23 cellular contexts compared by ENCODE assay signal in the genomic region with DNA sequence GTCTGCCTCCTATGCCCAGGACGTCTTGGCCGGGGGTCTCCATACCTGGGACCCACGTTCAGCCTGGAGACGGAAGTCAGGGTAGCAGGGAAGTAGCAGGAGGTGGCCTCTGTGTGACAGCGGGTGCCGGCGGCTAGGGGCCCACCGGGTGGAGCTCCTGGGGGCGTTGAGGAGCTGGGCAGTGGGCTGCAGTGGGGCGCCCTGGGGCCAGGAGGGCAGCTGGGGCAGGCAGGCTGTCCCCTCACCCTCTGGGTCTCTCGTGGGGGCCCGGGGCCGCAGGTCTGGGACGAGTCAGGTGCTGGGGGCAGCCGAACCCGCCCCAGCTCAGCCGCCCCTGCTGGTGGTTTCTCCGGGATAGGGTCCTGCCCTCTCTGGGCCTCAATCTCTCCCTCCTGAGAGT. TPM values are rescaled to one million over a fixed set of nuclear protein-coding genes. Genes with fewer than 3 reads are reported as not detected.
DNase-seq lines count a peak whose midpoint lies in the region; ATAC-seq, FAIRE-seq and TF ChIP-seq lines count a peak whose summit lies in the region.
"Had no signal": no experiment of that assay in that cellular context is flagged by ENCODE, and none has a peak within 500 bp of the region (broad histone marks: within the 10 kb centered on the region; RNA-seq: fewer than 3 reads in every experiment).

No MANE protein-coding gene starts in this region.

- peaks cover 36% of the 10 kb centered on the region for H3K79me2 ChIP-seq in mammary epithelial cell (ENCODE audit: insufficient read depth, low read length)
- no peaks in the 10 kb centered on the region for H3K79me2 ChIP-seq in GM23248 (ENCODE audit: insufficient read depth)

- H4K20me1 ChIP-seq in mammary epithelial cell (ENCODE audit: insufficient read depth, low read length) = no peaks in the 10 kb centered on the region
- H4K20me1 ChIP-seq in GM23248 (ENCODE audit: insufficient read depth) = no peaks in the 10 kb centered on the region
- H4K20me1 ChIP-seq: BLaER1 had no signal

- dilution Hi-C loops in mammary epithelial cell (cut with HindIII; ENCODE audit: low sequenced_read_pairs) = loop anchor here (10.0 kb wide), 2 partner anchors 138 to 168 kb away; no protein-coding TSS in a partner anchor

- no peaks in the 10 kb centered on the region for H3K27me3 ChIP-seq in mammary epithelial cell (ENCODE audit: insufficient read depth, low read length)
- H3K27me3 ChIP-seq in foreskin keratinocyte = no peaks in the 10 kb centered on the region
- H3K27me3 ChIP-seq in colonic mucosa = no peaks in the 10 kb centered on the region
- H3K27me3 ChIP-seq in GM23248 (replicated peaks; ENCODE audit: insufficient read depth) = peaks cover 11% of the 10 kb centered on the region
- H3K27me3 ChIP-seq: BLaER1 had no signal

- no peak overlapping the region for H3K4me3 ChIP-seq in mammary epithelial cell (replicated peaks in 1 of 3; ENCODE audit: insufficient read depth in 1 of 3, low read depth in 2 of 3, low read length in 3 of 3)
- no peak overlapping the region for H3K4me3 ChIP-seq in colonic mucosa
- H3K4me3 ChIP-seq in GM23248 = no peak overlapping the region
- H3K4me3 ChIP-seq: BLaER1, HAP-1 had no signal

- H3K9ac ChIP-seq in mammary epithelial cell (ENCODE audit: insufficient read depth, low read length) (no peak overlapping the region), colonic mucosa (ENCODE audit: low read depth in 2 of 2, low read length in 2 of 2) (no peak overlapping the region), GM23248 (no peak overlapping the region)
- H3K9ac ChIP-seq: BLaER1 had no signal

- no peaks in the 10 kb centered on the region for H3K4me1 Mint-ChIP-seq in MCF 10A (ENCODE audit: insufficient read depth, unreplicated experiment)
- H3K4me1 Mint-ChIP-seq: B cell; CD14-positive monocyte; CD8-positive, alpha-beta memory T cell had no signal

- no peaks in the 10 kb centered on the region for H3F3A ChIP-seq in GM23248 (ENCODE audit: insufficient read depth)

- peaks cover 8% of the 10 kb centered on the region for H3K9me3 Mint-ChIP-seq in MCF 10A (ENCODE audit: unreplicated experiment)
- H3K9me3 Mint-ChIP-seq: CD4-positive, alpha-beta T cell had no signal

- peaks cover 7% of the 10 kb centered on the region for H3K9me3 ChIP-seq in mammary epithelial cell (replicated peaks; ENCODE audit: insufficient read depth, low read length)
- no peaks in the 10 kb centered on the region for H3K9me3 ChIP-seq in colonic mucosa
- no peaks in the 10 kb centered on the region for H3K9me3 ChIP-seq in GM23248 (ENCODE audit: low read depth)

- no peak for ATAC-seq in foreskin keratinocyte

- intact Hi-C loops in MCF 10A (cut with micrococcal nuclease) = no loop called here
- intact Hi-C loops in mammary epithelial cell (cut with micrococcal nuclease) = no loop called here
- intact Hi-C loops in colonic mucosa (cut with DNase I) = loop anchor here (10.0 kb wide), 1 partner anchor 218 kb away; no protein-coding TSS in a partner anchor

- H3K36me3 ChIP-seq in mammary epithelial cell (ENCODE audit: insufficient read depth, low read length) (no peaks in the 10 kb centered on the region), colonic mucosa (no peaks in the 10 kb centered on the region), GM23248 (ENCODE audit: low read depth) (no peaks in the 10 kb centered on the region)
- H3K36me3 ChIP-seq: BLaER1, HAP-1 had no signal

- H2AFZ ChIP-seq in mammary epithelial cell (ENCODE audit: low read depth, low read length) (no peak overlapping the region), GM23248 (no peak overlapping the region)

- DNase-seq in MCF 10A (ENCODE audit: unreplicated experiment) (no peak), mammary epithelial cell (no peak), RWPE1 (ENCODE audit: low spot score) (no peak), foreskin keratinocyte (no peak), substantia nigra (lab: John Stamatoyannopoulos, UW) (no peak), colonic mucosa (no peak), GM23248 (no peak), GM19239 (ENCODE audit: insufficient read length, low spot score) (no peak)
- DNase-seq: CD4-positive, alpha-beta T cell; CD8-positive, alpha-beta memory T cell; DMS53; DMS79 treated with DMSO at 0.1 percent for 48 hours; GF-D8; HFFc6 had no signal

- H3K27ac ChIP-seq in mammary epithelial cell (ENCODE audit: insufficient read depth, low read depth, low read length) = no peak overlapping the region
- peak overlapping the region; percentile 96 for H3K27ac ChIP-seq in RWPE1
- H3K27ac ChIP-seq in foreskin keratinocyte = peak overlapping the region; percentile 65
- peak overlapping the region; percentile 90 for H3K27ac ChIP-seq in substantia nigra (ENCODE audit: low read depth, low read length, poor library complexity, severe bottlenecking)
- H3K27ac ChIP-seq in colonic mucosa = no peak overlapping the region
- no peak overlapping the region for H3K27ac ChIP-seq in GM23248
- H3K27ac ChIP-seq: 22Rv1, BLaER1 had no signal

- H3K4me3 Mint-ChIP-seq in MCF 10A (ENCODE audit: unreplicated experiment) = no peak overlapping the region
- H3K4me3 Mint-ChIP-seq: B cell; CD14-positive monocyte; CD4-positive, alpha-beta T cell; CD8-positive, alpha-beta memory T cell; HFFc6 had no signal

- H3K4me1 ChIP-seq in mammary epithelial cell (ENCODE audit: insufficient read depth, low read length) = peaks cover 49% of the 10 kb centered on the region
- peaks cover 6% of the 10 kb centered on the region for H3K4me1 ChIP-seq in foreskin keratinocyte
- H3K4me1 ChIP-seq in colonic mucosa = no peaks in the 10 kb centered on the region
- H3K4me1 ChIP-seq in GM23248 (ENCODE audit: insufficient read depth) = no peaks in the 10 kb centered on the region
- H3K4me1 ChIP-seq: HAP-1 had no signal

- TF ChIP-seq CTCF in MCF 10A (IDR thresholded peaks at IDR 0.05; ENCODE audit: unreplicated experiment) (no peak), mammary epithelial cell (conservative IDR thresholded peaks at IDR 0.05 in 1 of 2, IDR thresholded peaks at IDR 0.05 in 1 of 2; ENCODE audit: extremely low read depth in 1 of 2, insufficient read depth in 1 of 2, low read depth in 1 of 2, low read length in 2 of 2) (no peak), RWPE1 (conservative IDR thresholded peaks at IDR 0.05; ENCODE audit: low read depth) (no peak), foreskin keratinocyte (conservative IDR thresholded peaks at IDR 0.05) (no peak), colonic mucosa (IDR thresholded peaks at IDR 0.05) (no peak)

- peaks cover 4% of the 10 kb centered on the region for H3K36me3 Mint-ChIP-seq in MCF 10A (ENCODE audit: insufficient read depth, unreplicated experiment)
- H3K36me3 Mint-ChIP-seq: CD14-positive monocyte had no signal

- H3K4me2 ChIP-seq in mammary epithelial cell (ENCODE audit: insufficient read depth, low read depth, low read length) = no peak overlapping the region
- H3K4me2 ChIP-seq in GM23248 (ENCODE audit: unreplicated experiment) = no peak overlapping the region

- POLR2A ChIA-PET in MCF 10A (lab: Yijun Ruan, JAX) (no interaction called here), RWPE1 (lab: Yijun Ruan, JAX; ENCODE audit: low non-redundant PET) (no interaction called here)

- H3K27ac Mint-ChIP-seq in MCF 10A (ENCODE audit: low read depth, unreplicated experiment) = peak overlapping the region; percentile 90
- H3K27ac Mint-ChIP-seq: B cell; CD14-positive monocyte; CD4-positive, alpha-beta T cell; CD8-positive, alpha-beta memory T cell; HFFc6 had no signal

- BruUV-seq in MCF 10A (replicated peaks; lab: Mats Ljungman, UMichigan) = no TSS peak
- no TSS peak for BruUV-seq in mammary epithelial cell (replicated peaks; lab: Mats Ljungman, UMichigan)

- H3K27me3 Mint-ChIP-seq in MCF 10A (ENCODE audit: insufficient read depth, unreplicated experiment) = no peaks in the 10 kb centered on the region
- H3K27me3 Mint-ChIP-seq: B cell; CD4-positive, alpha-beta T cell; CD8-positive, alpha-beta memory T cell had no signal

- no peaks in the 10 kb centered on the region for H3K9me2 ChIP-seq in GM23248 (ENCODE audit: insufficient read depth)

- CTCF ChIA-PET in MCF 10A (lab: Yijun Ruan, JAX) = interaction anchor here (0.6 to 3.9 kb wide), 3 partner anchors 12 to 997 kb away, joined by 3 to 21 read pairs (median 14); no protein-coding TSS in a partner anchor
- CTCF ChIA-PET in mammary epithelial cell (lab: Charles Lee; ENCODE audit: low non-redundant PET) = no interaction called here
- CTCF ChIA-PET in RWPE1 (lab: Yijun Ruan, JAX) = interaction anchor here (0.6 to 2.5 kb wide), 3 partner anchors 12 to 73 kb away, joined by 4 to 10 read pairs (median 5); no protein-coding TSS in a partner anchor

- WGBS in mammary epithelial cell (ENCODE audit: low coverage, missing lambda C conversion rate) = 95% methylated on average over 10 of the region's 18 CpGs
- WGBS in GM23248 (ENCODE audit: low coverage in 1 of 2, low lambda C conversion rate in 2 of 2, missing lambda C conversion rate in 2 of 2), 2 experiments = 54 to 64% methylated on average over 15 to 17 of the region's 18 CpGs

- in situ Hi-C loops in mammary epithelial cell (cut with MboI; ENCODE audit: low sequenced_read_pairs in 2 of 2) (loop anchor here in 1 of 2 donors (10.0 kb wide), 2 partner anchors 118 to 998 kb away; no protein-coding TSS in a partner anchor), GM23248 (cut with MboI) (no loop called here)

- no peak for FAIRE-seq in GM19239 (lab: Jason Lieb, UNC)
- FAIRE-seq: A204.1, GM12891, GM18507 had no signal

RNA-seq across cellular contexts. Expression of a gene that starts 14.7 kb away (rescaled TPM):
- total RNA-seq in MCF 10A (2022) (31.3 and 36.1 TPM in 2 replicates), mammary epithelial cell (10 to 100 TPM; 29.5 to 32.8 TPM), foreskin keratinocyte (28.5 and 31.1 TPM in 2 replicates), colonic mucosa (10 to 100 TPM; 15.0 to 22.7 TPM)
- polyA plus RNA-seq in mammary epithelial cell (22.4 TPM), foreskin keratinocyte (27.1 and 27.7 TPM in 2 replicates), GM23248 (2016; fragmentation: Nextera tagmentation; extraction: Ambion mirVana) (24.7 and 29.1 TPM in 2 replicates)
- polyA minus RNA-seq in mammary epithelial cell = 10.7 TPM
- 51.3 and 59.1 TPM in 2 replicates for total RNA-seq in GM23248 (2014; rRNA removed; shearing (Covaris generic))

RNA-seq across cellular contexts. Expression of a gene that starts 35.4 kb away (rescaled TPM):
- total RNA-seq in MCF 10A (2022) = 172 and 224 TPM in 2 replicates
- total RNA-seq in mammary epithelial cell = 100 to 1,000 TPM in 1 of 2 donors, 10 to 100 TPM in 1; 45.5 to 162 TPM
- polyA plus RNA-seq in mammary epithelial cell = 131 TPM
- 246 TPM for polyA minus RNA-seq in mammary epithelial cell
- 140 and 161 TPM in 2 replicates for total RNA-seq in foreskin keratinocyte
- polyA plus RNA-seq in foreskin keratinocyte = 205 and 223 TPM in 2 replicates
- 100 to 1,000 TPM; 190 to 216 TPM for total RNA-seq in colonic mucosa
- total RNA-seq in GM23248 (2014; rRNA removed; shearing (Covaris generic)) = 69.7 and 135 TPM in 2 replicates
- polyA plus RNA-seq in GM23248 (2016; fragmentation: Nextera tagmentation; extraction: Ambion mirVana) = 328 and 331 TPM in 2 replicates

RNA-seq across cellular contexts. Expression of a gene that starts 35.7 kb away (rescaled TPM):
- total RNA-seq in MCF 10A (2022) = 19.4 and 28.0 TPM in 2 replicates
- 10 to 100 TPM in 1 of 2 donors, 1 to 10 TPM in 1; 9.8 to 12.8 TPM for total RNA-seq in mammary epithelial cell
- polyA plus RNA-seq in mammary epithelial cell = 4.0 TPM
- 9.5 TPM for polyA minus RNA-seq in mammary epithelial cell
- 5.3 and 5.9 TPM in 2 replicates for total RNA-seq in foreskin keratinocyte
- polyA plus RNA-seq in foreskin keratinocyte = 2.1 and 2.2 TPM in 2 replicates
- 10 to 100 TPM; 11.3 to 18.9 TPM for total RNA-seq in colonic mucosa
- 6.3 and 8.8 TPM in 2 replicates for total RNA-seq in GM23248 (2014; rRNA removed; shearing (Covaris generic))
- polyA plus RNA-seq in GM23248 (2016; fragmentation: Nextera tagmentation; extraction: Ambion mirVana) = 5.5 and 7.2 TPM in 2 replicates

RNA-seq across cellular contexts. Expression of a gene that starts 49.0 kb away (rescaled TPM):
- total RNA-seq in MCF 10A (2022) (92.6 and 123 TPM in 2 replicates), mammary epithelial cell (100 to 1,000 TPM; 113 to 157 TPM), foreskin keratinocyte (132 and 148 TPM in 2 replicates), colonic mucosa (1 to 10 TPM; 2.0 to 3.8 TPM)
- polyA plus RNA-seq in mammary epithelial cell (56.2 TPM), foreskin keratinocyte (78.0 and 89.4 TPM in 2 replicates), GM23248 (2016; fragmentation: Nextera tagmentation; extraction: Ambion mirVana) (not detected in 2 replicates)
- 36.6 TPM for polyA minus RNA-seq in mammary epithelial cell
- total RNA-seq in GM23248 (2014; rRNA removed; shearing (Covaris generic)) = 0.13 TPM in 1 of 2 replicates, not detected in the other
- total RNA-seq: Daoy had no signal
- polyA plus RNA-seq: CD14-positive monocyte had no signal

Comparison
In these comparisons a context has a peak if more than half of its experiments do, and no peak if none do; other contexts are left out.
1. H3K27ac ChIP-seq: peak in RWPE1 (single experiment), foreskin keratinocyte (single experiment) and substantia nigra (single experiment); none in mammary epithelial cell (single experiment), colonic mucosa (single experiment) and GM23248 (single experiment).